Comparison of ENCODE assay signal across 1 cellular context in the genomic region with DNA sequence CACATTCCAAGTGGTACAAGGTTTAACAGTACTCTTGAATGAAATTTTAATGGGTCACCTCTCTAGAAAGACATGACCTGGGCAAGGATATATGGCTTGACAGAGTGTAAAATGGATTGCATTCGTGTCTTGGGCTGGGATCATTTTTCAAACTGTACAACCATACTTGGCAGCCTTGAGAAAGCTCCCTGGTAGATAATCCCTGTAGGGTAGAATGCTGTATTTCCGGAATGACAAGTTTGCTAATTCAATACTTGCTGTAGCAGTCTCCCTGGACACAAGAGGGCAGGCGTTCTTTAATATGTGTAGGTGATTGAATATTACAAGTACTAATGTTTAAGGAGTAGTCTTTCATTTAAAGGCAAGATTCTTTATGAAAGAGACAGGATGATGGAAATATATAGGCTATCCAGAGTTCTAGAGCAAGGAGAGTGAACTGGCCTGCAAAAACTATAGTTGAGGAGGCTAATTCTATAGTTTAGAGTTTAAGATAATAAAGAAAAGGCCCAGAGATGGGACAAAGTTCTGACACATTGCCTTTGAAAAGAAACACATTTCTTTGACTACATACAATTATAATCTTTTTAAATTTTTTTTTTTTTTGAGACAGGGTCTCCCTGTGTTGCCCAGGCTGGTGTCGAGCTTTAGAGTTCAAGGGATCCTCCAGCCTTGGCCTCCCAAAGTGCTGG.
TF ChIP-seq lines count a peak whose summit lies in the region.

No MANE protein-coding gene starts in this region.

TF ChIP-seq in endothelial cell of umbilical vein, 7 proteins besides CTCF, POLR2A, EP300 and RAD21 (continued from another document):
- TF ChIP-seq EZH2 (IDR thresholded peaks at IDR 0.05; ENCODE audit: borderline replicate concordance, low read depth, low read length, severe bottlenecking) (no peak), JUN (IDR thresholded peaks at IDR 0.05; ENCODE audit: borderline replicate concordance, insufficient read depth, insufficient read length, low read depth) (no peak), POLR2AphosphoS5 (IDR thresholded peaks at IDR 0.05; ENCODE audit: insufficient read depth, low read depth, low read length) (no peak), MYC (IDR thresholded peaks at IDR 0.05; ENCODE audit: low read depth, low read length) (no peak)
TF ChIP-seq in endothelial cell of umbilical vein: peak in this region for 0.
